18 cellular contexts compared by ENCODE assay signal in genomic region chr5:153523196-153523595, GRCh38. TPM values are rescaled to one million over a fixed set of nuclear protein-coding genes. Genes with fewer than 3 reads are reported as not detected.
DNase-seq lines count a peak whose midpoint lies in the region; ATAC-seq and TF ChIP-seq lines count a peak whose summit lies in the region.
"Had no signal": no experiment of that assay in that cellular context is flagged by ENCODE, and none has a peak within 500 bp of the region (broad histone marks: within the 10 kb centered on the region; RNA-seq: fewer than 3 reads in every experiment).

No MANE protein-coding gene starts in this region.

- H3K27me3 ChIP-seq in H7 (ENCODE audit: control insufficient read depth, insufficient read depth, low read length), result no peaks in the 10 kb centered on the region
- H3K27me3 ChIP-seq: ovary had no signal

- DNase-seq in AG08395 (ENCODE audit: low spot score), result peak; percentile 60
- peak; percentile 49 for DNase-seq in HS-5 (ENCODE audit: low read depth)
- peak; percentile 50 for DNase-seq in astrocyte of the spinal cord (ENCODE audit: low read depth, low spot score)
- DNase-seq in iris pigment epithelial cell (ENCODE audit: low read depth), result peak; percentile 65
- DNase-seq in H7, result no peak
- no peak for DNase-seq in hippocampal formation (lab: John Stamatoyannopoulos, UW)
- DNase-seq in DMS79 treated with DMSO at 0.1 percent for 48 hours (lab: John Stamatoyannopoulos, UW), result no peak
- DNase-seq: activated B cell treated with CpG ODN at 0.5 μM for 24 hours; activated CD8-positive, alpha-beta memory T cell treated with anti-CD3 and anti-CD28 coated beads for 24 hours; DND-41; Kasumi-1; NCI-H524 treated with DMSO at 0.1 percent for 48 hours; SHP77; stimulated activated CD4-positive, alpha-beta T cell treated with anti-CD3 and anti-CD28 coated beads, Interleukin-4, amount 100 ng/mL, for 1 hour had no signal

- no peak for TF ChIP-seq CTCF in astrocyte of the spinal cord (IDR thresholded peaks at IDR 0.05; ENCODE audit: low read depth, low read length)

- in situ Hi-C loops in astrocyte of the spinal cord (cut with HindIII; ENCODE audit: low sequenced_read_pairs), result no loop called here

- no peak for ATAC-seq in activated CD4-positive, CD25-positive, alpha-beta regulatory T cell treated with anti-CD3 and anti-CD28 coated beads, Interleukin-2, amount 50 U/mL, for 24 hours
- ATAC-seq: HCT116, left colon had no signal

- no peaks in the 10 kb centered on the region for H3K36me3 ChIP-seq in H7 (replicated peaks; ENCODE audit: control insufficient read depth, insufficient read depth, low read length)
- H3K36me3 ChIP-seq: ovary had no signal

- no peak overlapping the region for H3K4me3 ChIP-seq in astrocyte of the spinal cord (ENCODE audit: low read depth, low read length)
- H3K4me3 ChIP-seq in H7 (ENCODE audit: insufficient read depth, low read depth, low read length), result no peak overlapping the region
- H3K4me3 ChIP-seq: ovary had no signal

RNA-seq across cellular contexts. Expression of gene GRIA1, which starts 32.7 kb away (rescaled TPM):
- total RNA-seq in H7 (2014; rRNA removed; shearing (Covaris generic)), result 0.28 and 0.44 TPM in 2 replicates
- total RNA-seq: activated B cell treated with CpG ODN at 0.5 μM for 24 hours had no signal

Comparison
In these comparisons a context has a peak if more than half of its experiments do, and no peak if none do; other contexts are left out.
1. DNase-seq: peak in AG08395 (single experiment), HS-5 (single experiment), astrocyte of the spinal cord (single experiment) and iris pigment epithelial cell (single experiment); none in H7 (single experiment), hippocampal formation (0 of 2) and DMS79 treated with DMSO at 0.1 percent for 48 hours (single experiment).